14 cellular contexts compared by ENCODE assay signal in the genomic region with DNA sequence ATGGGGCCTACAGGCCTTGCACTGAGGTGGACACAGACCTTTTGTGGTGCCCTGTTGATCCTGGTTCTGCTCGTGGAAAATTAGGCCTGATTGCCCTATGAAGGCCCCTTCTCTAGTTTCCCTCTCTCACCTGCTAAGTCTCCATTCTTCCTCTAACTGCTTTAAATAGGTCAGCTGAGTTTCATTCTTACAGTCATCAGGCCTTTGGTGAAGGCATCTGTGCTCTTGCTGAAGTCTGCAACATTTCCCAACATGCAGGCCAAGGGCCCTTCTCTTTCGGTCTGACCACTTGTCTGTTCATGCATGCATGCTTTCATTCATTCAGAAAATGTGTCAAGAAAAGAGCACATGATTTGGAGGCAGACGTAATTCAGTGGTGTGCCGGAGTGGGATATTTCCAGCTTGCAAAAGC.
DNase-seq lines count a peak whose midpoint lies in the region; ATAC-seq and TF ChIP-seq lines count a peak whose summit lies in the region.
"Had no signal": no experiment of that assay in that cellular context is flagged by ENCODE, and none has a peak within 500 bp of the region (broad histone marks: within the 10 kb centered on the region; RNA-seq: fewer than 3 reads in every experiment).

No MANE protein-coding gene starts in this region.

- H3K27me3 ChIP-seq in CD4-positive, alpha-beta memory T cell (ENCODE audit: insufficient read depth, low read length) = no peaks in the 10 kb centered on the region
- H3K27me3 ChIP-seq: adrenal gland had no signal

- CTCF ChIA-PET in CD4-positive, alpha-beta memory T cell (lab: Charles Lee; ENCODE audit: partially characterized antibody) = no interaction called here

- H3K4me1 Mint-ChIP-seq in CD4-positive, alpha-beta memory T cell = no peaks in the 10 kb centered on the region

- H3K9me3 ChIP-seq in mucosa of descending colon = no peaks in the 10 kb centered on the region
- no peaks in the 10 kb centered on the region for H3K9me3 ChIP-seq in CD4-positive, alpha-beta memory T cell (ENCODE audit: control insufficient read depth in 1 of 2, low read length in 2 of 2)
- H3K9me3 ChIP-seq: adrenal gland had no signal

- no peak overlapping the region for H3K4me3 Mint-ChIP-seq in CD4-positive, alpha-beta memory T cell

- POLR2A ChIA-PET in CD4-positive, alpha-beta memory T cell (lab: Charles Lee; ENCODE audit: partially characterized antibody) = no interaction called here

- H3K4me3 ChIP-seq in mucosa of descending colon = no peak overlapping the region
- H3K4me3 ChIP-seq in CD4-positive, alpha-beta memory T cell (ENCODE audit: low read length in 2 of 2) = no peak overlapping the region
- H3K4me3 ChIP-seq: adrenal gland had no signal

- H3K27ac ChIP-seq in CD4-positive, alpha-beta memory T cell (ENCODE audit: low read depth, low read length) = no peak overlapping the region
- H3K27ac ChIP-seq: adrenal gland, parathyroid adenoma had no signal

- no peaks in the 10 kb centered on the region for H3K36me3 Mint-ChIP-seq in CD4-positive, alpha-beta memory T cell
- H3K36me3 Mint-ChIP-seq: IgD-negative memory B cell had no signal

- peak; percentile 81 for ATAC-seq in GM18870 (IDR thresholded peaks at IDR 0.05; ENCODE audit: unreplicated experiment)
- peak; percentile 83 for ATAC-seq in GM21619 (IDR thresholded peaks at IDR 0.05; ENCODE audit: unreplicated experiment)
- peak; percentile 70 for ATAC-seq in HG03342 (IDR thresholded peaks at IDR 0.05; ENCODE audit: unreplicated experiment)
- ATAC-seq in mucosa of descending colon = peak; percentile 40

- H3K27ac Mint-ChIP-seq in CD4-positive, alpha-beta memory T cell = no peak overlapping the region

- no peaks in the 10 kb centered on the region for H3K36me3 ChIP-seq in mucosa of descending colon (ENCODE audit: low read depth)
- H3K36me3 ChIP-seq in CD4-positive, alpha-beta memory T cell (ENCODE audit: insufficient read depth, low read length) = no peaks in the 10 kb centered on the region
- H3K36me3 ChIP-seq: adrenal gland had no signal

- no peak for TF ChIP-seq CTCF in mucosa of descending colon (IDR thresholded peaks at IDR 0.05)

- no peaks in the 10 kb centered on the region for H3K4me1 ChIP-seq in mucosa of descending colon (ENCODE audit: low read depth)
- no peaks in the 10 kb centered on the region for H3K4me1 ChIP-seq in CD4-positive, alpha-beta memory T cell (ENCODE audit: insufficient read depth, low read length)
- H3K4me1 ChIP-seq: adrenal gland, parathyroid adenoma had no signal

- DNase-seq in mucosa of descending colon (no peak), 8988T (no peak), NCI-H2196 treated with DMSO at 0.1 percent for 48 hours (lab: John Stamatoyannopoulos, UW; ENCODE audit: unreplicated experiment) (no peak)
- no peak for DNase-seq in activated CD4-positive, alpha-beta T cell treated with anti-CD3 and anti-CD28 coated beads, Interleukin-2, amount 50 U/mL, for 1 hour
- no peak for DNase-seq in CD4-positive, alpha-beta memory T cell
- DNase-seq: activated CD4-positive, alpha-beta T cell treated with anti-CD3 and anti-CD28 coated beads for 1 hour; adrenal gland; kidney glomerular epithelial cell; OCI-M1 had no signal

- peaks cover 0 to 9% (median 3%) of the 10 kb centered on the region in 8 donors for H3K9me3 Mint-ChIP-seq in CD4-positive, alpha-beta memory T cell

- intact Hi-C loops in mucosa of descending colon (cut with DNase I, micrococcal nuclease) = no loop called here
- intact Hi-C loops in CD4-positive, alpha-beta memory T cell (cut with micrococcal nuclease) = no loop called here

- no peaks in the 10 kb centered on the region for H3K27me3 Mint-ChIP-seq in CD4-positive, alpha-beta memory T cell
- H3K27me3 Mint-ChIP-seq: IgD-negative memory B cell had no signal
